ENCODE assay signal across 13 cellular contexts in genomic region chr2:42192010-42192373, GRCh38. TPM values are rescaled to one million over a fixed set of nuclear protein-coding genes. Genes with fewer than 3 reads are reported as not detected.
DNase-seq lines count a peak whose midpoint lies in the region; ATAC-seq and TF ChIP-seq lines count a peak whose summit lies in the region.
"Had no signal": no experiment of that assay in that cellular context is flagged by ENCODE, and none has a peak within 500 bp of the region (broad histone marks: within the 10 kb centered on the region; RNA-seq: fewer than 3 reads in every experiment).

No MANE protein-coding gene starts in this region.

- POLR2A ChIA-PET in activated B cell treated with CpG ODN at 0.5 μM for 24 hours (lab: Charles Lee): no interaction called here

- H3K4me1 Mint-ChIP-seq in activated naive CD4-positive, alpha-beta T cell treated with anti-CD3 and anti-CD28 coated beads, Interleukin-2, amount 50 U/mL, for 24 hours: peaks cover 88% of the 10 kb centered on the region
- H3K4me1 Mint-ChIP-seq in activated B cell treated with CpG ODN at 0.5 μM for 24 hours (peaks cover 72% of the 10 kb centered on the region), memory B cell (peaks cover 35% of the 10 kb centered on the region)

- no peak overlapping the region for H3K4me3 ChIP-seq in mucosa of descending colon

- H3K9me3 ChIP-seq in mucosa of descending colon: no peaks in the 10 kb centered on the region

- peaks cover 3% of the 10 kb centered on the region for H3K36me3 Mint-ChIP-seq in activated naive CD4-positive, alpha-beta T cell treated with anti-CD3 and anti-CD28 coated beads, Interleukin-2, amount 50 U/mL, for 24 hours
- H3K36me3 Mint-ChIP-seq in activated B cell treated with CpG ODN at 0.5 μM for 24 hours (ENCODE audit: low read depth) (peaks cover 24% of the 10 kb centered on the region), memory B cell (peaks cover 8% of the 10 kb centered on the region)

- no peak overlapping the region for H3K4me3 Mint-ChIP-seq in activated naive CD4-positive, alpha-beta T cell treated with anti-CD3 and anti-CD28 coated beads, Interleukin-2, amount 50 U/mL, for 24 hours
- H3K4me3 Mint-ChIP-seq in activated B cell treated with CpG ODN at 0.5 μM for 24 hours (no peak overlapping the region), memory B cell (no peak overlapping the region)

- ATAC-seq in activated B cell treated with CpG ODN at 0.5 μM for 24 hours (ENCODE audit: low read depth) (no peak), memory B cell (ENCODE audit: low read depth) (no peak), mucosa of descending colon (no peak)

- peak overlapping the region; percentile 81 for H3K27ac Mint-ChIP-seq in activated naive CD4-positive, alpha-beta T cell treated with anti-CD3 and anti-CD28 coated beads, Interleukin-2, amount 50 U/mL, for 24 hours
- H3K27ac Mint-ChIP-seq in activated B cell treated with CpG ODN at 0.5 μM for 24 hours (peak overlapping the region; percentile 18), memory B cell (peak overlapping the region; percentile 58)

- H3K4me1 ChIP-seq in mucosa of descending colon (ENCODE audit: low read depth): peaks cover 56% of the 10 kb centered on the region

- CTCF ChIA-PET in activated B cell treated with CpG ODN at 0.5 μM for 24 hours (lab: Charles Lee): no interaction called here

- no peak for DNase-seq in activated naive CD4-positive, alpha-beta T cell treated with anti-CD3 and anti-CD28 coated beads, Interleukin-2, amount 50 U/mL, for 16 hours
- DNase-seq in activated B cell treated with CpG ODN at 0.5 μM for 24 hours (no peak), memory B cell (ENCODE audit: low spot score in 2 of 2) (no peak), foreskin melanocyte (no peak), mucosa of descending colon (no peak), NCI-H2081 treated with DMSO at 0.1 percent for 48 hours (lab: John Stamatoyannopoulos, UW) (no peak)
- DNase-seq: DMS79, NCI-H1092 treated with DMSO at 0.1 percent for 48 hours, NCI-H146, NCI-H2081, NCI-H524, SHP77 had no signal

- TF ChIP-seq CTCF in activated B cell treated with CpG ODN at 0.5 μM for 24 hours (IDR thresholded peaks at IDR 0.05) (no peak), mucosa of descending colon (IDR thresholded peaks at IDR 0.05) (no peak)

- no peaks in the 10 kb centered on the region for H3K27me3 Mint-ChIP-seq in activated naive CD4-positive, alpha-beta T cell treated with anti-CD3 and anti-CD28 coated beads, Interleukin-2, amount 50 U/mL, for 24 hours
- H3K27me3 Mint-ChIP-seq in activated B cell treated with CpG ODN at 0.5 μM for 24 hours (no peaks in the 10 kb centered on the region), memory B cell (no peaks in the 10 kb centered on the region)

- intact Hi-C loops in activated B cell treated with CpG ODN at 0.5 μM for 24 hours (cut with micrococcal nuclease): loop anchor here (10.0 kb wide), 1 partner anchor 237 kb away; no protein-coding TSS in a partner anchor
- intact Hi-C loops in mucosa of descending colon (cut with DNase I, micrococcal nuclease): loop anchor here in 1 of 2 donors (10.0 kb wide), 1 partner anchor 53 kb away; no protein-coding TSS in a partner anchor

- H3K36me3 ChIP-seq in mucosa of descending colon (ENCODE audit: low read depth): no peaks in the 10 kb centered on the region

- H3K9me3 Mint-ChIP-seq in activated naive CD4-positive, alpha-beta T cell treated with anti-CD3 and anti-CD28 coated beads, Interleukin-2, amount 50 U/mL, for 24 hours: no peaks in the 10 kb centered on the region
- H3K9me3 Mint-ChIP-seq in activated B cell treated with CpG ODN at 0.5 μM for 24 hours (no peaks in the 10 kb centered on the region), memory B cell (no peaks in the 10 kb centered on the region)

RNA-seq across cellular contexts. Expression of gene EML4, which starts 22.8 kb away (rescaled TPM):
- total RNA-seq in activated B cell treated with CpG ODN at 0.5 μM for 24 hours (83.2 and 95.8 TPM in 2 replicates), mucosa of descending colon (10 to 100 TPM; 47.9 to 88.3 (median 66.3) TPM)

Comparison
In these comparisons a context has a peak if more than half of its experiments do, and no peak if none do; other contexts are left out.
1. H3K27ac Mint-ChIP-seq: peak in every context shown above with its lines; median percentile 81 in activated naive CD4-positive, alpha-beta T cell treated with anti-CD3 and anti-CD28 coated beads, Interleukin-2, amount 50 U/mL, for 24 hours; 58 in memory B cell; 18 in activated B cell treated with CpG ODN at 0.5 μM for 24 hours.